ENCODE assay signal across 22 cellular contexts in the genomic region with DNA sequence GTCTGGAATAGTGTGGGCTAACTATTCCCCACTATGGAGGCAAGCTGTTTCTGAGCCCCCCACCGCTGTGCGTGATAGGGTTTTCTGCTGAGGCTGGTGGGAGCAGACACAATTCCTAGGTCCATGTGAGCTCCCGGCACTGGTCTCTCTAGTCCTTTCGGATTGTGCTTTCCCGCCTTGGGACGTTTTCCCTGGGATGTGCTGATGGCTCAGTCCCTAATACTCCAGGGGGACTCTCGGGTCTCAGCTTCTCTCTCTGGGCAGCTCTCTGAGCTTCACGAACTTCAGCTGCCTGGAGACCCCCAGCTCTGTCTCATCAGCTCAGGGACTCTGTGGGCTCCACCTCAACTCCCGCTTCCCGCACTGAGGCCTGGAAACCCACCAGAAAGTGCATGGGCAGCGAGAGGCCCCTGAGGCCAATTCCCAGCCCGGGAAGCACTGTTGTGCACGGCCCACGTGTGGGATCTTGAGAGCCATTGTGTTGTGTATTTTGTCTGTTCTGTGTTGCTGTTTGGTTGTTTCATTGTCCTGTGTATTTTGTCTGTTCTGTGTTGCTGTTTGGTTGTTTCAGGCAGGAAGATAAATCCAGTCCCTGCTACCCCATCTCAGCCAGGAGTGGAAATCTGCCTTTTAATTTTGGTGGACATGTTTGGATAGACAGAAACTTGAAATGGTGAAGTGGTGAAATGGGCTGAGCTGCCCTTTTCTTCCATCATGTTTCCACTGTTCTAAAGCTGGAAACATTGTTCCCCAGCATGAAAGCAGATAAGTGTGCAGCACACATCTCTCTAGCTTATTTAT. TPM values are rescaled to one million over a fixed set of nuclear protein-coding genes. Genes with fewer than 3 reads are reported as not detected.
DNase-seq lines count a peak whose midpoint lies in the region; ATAC-seq, FAIRE-seq and TF ChIP-seq lines count a peak whose summit lies in the region.
"Had no signal": no experiment of that assay in that cellular context is flagged by ENCODE, and none has a peak within 500 bp of the region (broad histone marks: within the 10 kb centered on the region; RNA-seq: fewer than 3 reads in every experiment).

No MANE protein-coding gene starts in this region.

- no peak for TF ChIP-seq CTCF in H9 (conservative IDR thresholded peaks at IDR 0.05)
- TF ChIP-seq CTCF in bronchial epithelial cell (IDR thresholded peaks at IDR 0.05; ENCODE audit: insufficient read depth, low read length, severe bottlenecking), result no peak
- TF ChIP-seq CTCF in BE2C (IDR thresholded peaks at IDR 0.05; ENCODE audit: low read depth, low read length), result no peak
- TF ChIP-seq CTCF in RWPE1 (conservative IDR thresholded peaks at IDR 0.05; ENCODE audit: low read depth), result no peak

- H3K79me1 ChIP-seq in H9 (ENCODE audit: insufficient read depth, low read depth, low read length, poor library complexity, severe bottlenecking), result no peaks in the 10 kb centered on the region

- H2BK5ac ChIP-seq in H9 (ENCODE audit: insufficient read length, low read length), result no peak overlapping the region

- no peaks in the 10 kb centered on the region for H3K79me2 ChIP-seq in H9 (ENCODE audit: insufficient read depth, low read length)

- peaks cover 2% of the 10 kb centered on the region for H3K23me2 ChIP-seq in H9 (ENCODE audit: insufficient read length, low read depth, low read length, poor library complexity, severe bottlenecking)

- FAIRE-seq in bronchial epithelial cell (lab: Jason Lieb, UNC), result peak; percentile 70

- ATAC-seq in left lobe of liver, result no peak

- H3K36me3 Mint-ChIP-seq in H9 (ENCODE audit: insufficient read depth in 1 of 3, low read depth in 3 of 3), result no peaks in the 10 kb centered on the region
- H3K36me3 Mint-ChIP-seq: naive B cell had no signal

- CTCF ChIA-PET in RWPE1 (lab: Yijun Ruan, JAX), result interaction anchor here (0.6 kb wide), 2 partner anchors 15 to 254 kb away, joined by 3 read pairs; no protein-coding TSS in a partner anchor

- peak overlapping the region in 1 of 3 experiments; percentile 53; a peak in 3 of 7 replicates for H3K27ac Mint-ChIP-seq in H9
- H3K27ac Mint-ChIP-seq: HFFc6 had no signal

- H4K91ac ChIP-seq in H9 (ENCODE audit: insufficient read length, low read depth, low read length), result no peak overlapping the region

- H4K20me1 ChIP-seq in H9 (ENCODE audit: control insufficient read depth, insufficient read depth, insufficient read length), result no peaks in the 10 kb centered on the region

- H2BK15ac ChIP-seq in H9 (ENCODE audit: low read depth, low read length), result 0 out of 2 replicates have a peak overlapping the region, but pooled peaks have one; percentile 42

- H3K9me3 ChIP-seq in H9 (ENCODE audit: control insufficient read depth, low read depth, low read length) (no peaks in the 10 kb centered on the region), skeletal muscle tissue (ENCODE audit: control insufficient read depth in 3 of 3, low read length in 3 of 3) (no peaks in the 10 kb centered on the region), BE2C (no peaks in the 10 kb centered on the region)
- H3K9me3 ChIP-seq: thoracic aorta had no signal

- peaks cover 20% of the 10 kb centered on the region for H3K27me3 Mint-ChIP-seq in H9 (ENCODE audit: low read depth)

- H3K4me1 ChIP-seq in H9 (ENCODE audit: insufficient read depth, low read length) (0 out of 2 replicates have a peak, but pooled peaks cover 3% of the 10 kb centered on the region), skeletal muscle tissue (ENCODE audit: control insufficient read depth in 3 of 3, insufficient read depth in 3 of 3, low read length in 3 of 3) (peaks cover 13 to 20% (median 20%) of the 10 kb centered on the region in 3 donors), BE2C (no peaks in the 10 kb centered on the region)

- no peak overlapping the region for H3K56ac ChIP-seq in H9 (ENCODE audit: insufficient read length, low read depth, low read length)

- no peak overlapping the region for H2AK5ac ChIP-seq in H9 (ENCODE audit: insufficient read length, low read length)

- no peak overlapping the region for H3K4ac ChIP-seq in H9 (ENCODE audit: low read depth, low read length)

- DNase-seq in H9 (no peak), bronchial epithelial cell (ENCODE audit: low read depth) (no peak), iPS-NIHi7 (ENCODE audit: extremely low spot score) (peak; percentile 14), BE2C (no peak), RWPE1 (ENCODE audit: low spot score) (no peak), left lobe of liver (ENCODE audit: low spot score) (no peak), SK-N-DZ (ENCODE audit: low spot score) (no peak)
- DNase-seq: activated CD4-positive, alpha-beta T cell treated with anti-CD3 and anti-CD28 coated beads for 48 hours; activated effector memory CD4-positive, alpha-beta T cell treated with Interleukin-2 at 50 U/mL for 16 hours; DND-41; effector CD8-positive, alpha-beta T cell; HFFc6; naive B cell; NCI-H1048; NCI-H2029 treated with DMSO at 0.1 percent for 48 hours; NCI-H510A; stimulated activated CD4-positive, alpha-beta T cell treated with anti-CD3 and anti-CD28 coated beads, Interleukin-12 subunit alpha, Interleukin-12 subunit beta, amount 100 ng/mL, for 4 hours had no signal

- no peak overlapping the region for H4K8ac ChIP-seq in H9 (replicated peaks; ENCODE audit: insufficient read length, low read depth, low read length)

- peak overlapping the region; percentile 78 for H3K18ac ChIP-seq in H9 (ENCODE audit: insufficient read length, low read depth, low read length)

- no peak overlapping the region for H2BK12ac ChIP-seq in H9 (ENCODE audit: insufficient read length, low read depth, low read length)

- H3K4me1 Mint-ChIP-seq in H9, result peaks cover 19 to 24% of the 10 kb centered on the region in 2 experiments
- H3K4me1 Mint-ChIP-seq: central memory CD8-positive, alpha-beta T cell had no signal

- H3K27ac ChIP-seq in H9 (ENCODE audit: insufficient read length, low read depth, low read length), result no peak overlapping the region
- peak overlapping the region; percentile 80 for H3K27ac ChIP-seq in skeletal muscle tissue (ENCODE audit: low read depth, low read length)
- no peak overlapping the region for H3K27ac ChIP-seq in RWPE1

- no peak overlapping the region; the same call in 1 of the 2 replicates for H3K14ac ChIP-seq in H9 (ENCODE audit: insufficient read depth, low read length)

- H3T11ph ChIP-seq in H9 (ENCODE audit: low read length), result no peak overlapping the region

- H3K4me3 ChIP-seq in bronchial epithelial cell (ENCODE audit: low read depth, low read length) (no peak overlapping the region), skeletal muscle tissue (ENCODE audit: low read length in 3 of 3) (no peak overlapping the region), BE2C (ENCODE audit: low read depth, low read length) (no peak overlapping the region)
- H3K4me3 ChIP-seq: lung had no signal

- no peak overlapping the region for H3K4me2 ChIP-seq in H9 (ENCODE audit: insufficient read depth, insufficient read length, low read length)

- H2BK120ac ChIP-seq in H9 (ENCODE audit: low read depth, low read length, poor library complexity, severe bottlenecking), result no peak overlapping the region

- H3K36me3 ChIP-seq in bronchial epithelial cell (ENCODE audit: control insufficient read depth, insufficient read depth, low read length) (no peaks in the 10 kb centered on the region), skeletal muscle tissue (ENCODE audit: control insufficient read depth in 3 of 3, insufficient read depth in 3 of 3, low read length in 3 of 3) (no peaks in the 10 kb centered on the region), BE2C (no peaks in the 10 kb centered on the region)
- H3K36me3 ChIP-seq: thoracic aorta had no signal

- no peak overlapping the region for H2BK20ac ChIP-seq in H9 (ENCODE audit: low read depth, low read length, poor library complexity, severe bottlenecking)

- H2AFZ ChIP-seq in H9 (ENCODE audit: low read length), result peak overlapping the region; percentile 77

- H3K9me3 Mint-ChIP-seq in H9, result peaks cover 0 to 2% of the 10 kb centered on the region in 2 experiments; a peak in 2 of 5 replicates
- H3K9me3 Mint-ChIP-seq: central memory CD8-positive, alpha-beta T cell; HFFc6; naive B cell had no signal

- no peak overlapping the region for H3K4me3 Mint-ChIP-seq in H9
- H3K4me3 Mint-ChIP-seq: central memory CD8-positive, alpha-beta T cell; HFFc6 had no signal

- POLR2A ChIA-PET in RWPE1 (lab: Yijun Ruan, JAX; ENCODE audit: low non-redundant PET), result no interaction called here

- H3K23ac ChIP-seq in H9 (ENCODE audit: insufficient read length, low read depth, low read length), result no peak overlapping the region

- H3K27me3 ChIP-seq in H9 (ENCODE audit: insufficient read depth, low read length), result no peaks in the 10 kb centered on the region
- no peaks in the 10 kb centered on the region for H3K27me3 ChIP-seq in bronchial epithelial cell (ENCODE audit: control insufficient read depth, insufficient read depth, low read length)
- peaks cover 0 to 2% (median 0%) of the 10 kb centered on the region in 3 donors for H3K27me3 ChIP-seq in skeletal muscle tissue (ENCODE audit: control insufficient read depth in 3 of 3, insufficient read depth in 3 of 3, low read length in 3 of 3)
- H3K27me3 ChIP-seq in BE2C, result no peaks in the 10 kb centered on the region

- H3K9ac ChIP-seq in H9 (ENCODE audit: extremely low read depth, insufficient read length, low read length), result no peak overlapping the region
- H3K9ac ChIP-seq in skeletal muscle tissue (ENCODE audit: low read depth in 1 of 3, low read length in 3 of 3), result peak overlapping the region in 2 of 3 donors; percentile 16 to 25

- no peak overlapping the region for H4K5ac ChIP-seq in H9 (ENCODE audit: insufficient read length, low read depth, low read length)

- WGBS in H9 (ENCODE audit: extremely low coverage, insufficient read length, low lambda C conversion rate), result no CpG with 5 or more reads among the region's 14 CpGs

RNA-seq across cellular contexts. Expression of a gene that starts 12.7 kb away (rescaled TPM):
- not detected in 2 replicates for total RNA-seq in H9 (2021)
- not detected in 2 replicates for total RNA-seq in bronchial epithelial cell
- total RNA-seq in skeletal muscle tissue, result 4,042 TPM
- polyA plus RNA-seq in BE2C (2012; ENCODE audit: insufficient read depth, insufficient read length, low read depth), result not detected
- not detected for total RNA-seq in left lobe of liver
- polyA plus RNA-seq in SK-N-DZ (2014; cell fraction: cytosol; rRNA removed), result not detected in 2 replicates
- polyA plus RNA-seq in SK-N-DZ (2014; cell fraction: nucleus; rRNA removed), result 0.14 TPM in 1 of 2 replicates, not detected in the other
- total RNA-seq: fibroblast of lung, HFFc6 had no signal
- polyA plus RNA-seq: fibroblast of lung had no signal

RNA-seq across cellular contexts. Expression of a gene that starts 15.1 kb away (rescaled TPM):
- not detected in 2 replicates for total RNA-seq in H9 (2021)
- total RNA-seq in bronchial epithelial cell, result not detected in 2 replicates
- total RNA-seq in skeletal muscle tissue, result 1.0 TPM
- not detected for polyA plus RNA-seq in BE2C (2012; ENCODE audit: insufficient read depth, insufficient read length, low read depth)
- total RNA-seq in left lobe of liver, result not detected
- not detected in 2 replicates for polyA plus RNA-seq in SK-N-DZ (2014; cell fraction: cytosol; rRNA removed)
- not detected in 2 replicates for polyA plus RNA-seq in SK-N-DZ (2014; cell fraction: nucleus; rRNA removed)
- total RNA-seq: fibroblast of lung, HFFc6, lung had no signal
- polyA plus RNA-seq: fibroblast of lung had no signal

RNA-seq across cellular contexts. Expression of a gene that starts 40.3 kb away (rescaled TPM):
- total RNA-seq in H9 (2021) (65.3 and 67.3 TPM in 2 replicates), bronchial epithelial cell (97.7 and 125 TPM in 2 replicates), skeletal muscle tissue (12.0 TPM), left lobe of liver (47.2 TPM)
- polyA plus RNA-seq in BE2C (2012; ENCODE audit: insufficient read depth, insufficient read length, low read depth), result 155 TPM
- 248 and 340 TPM in 2 replicates for polyA plus RNA-seq in SK-N-DZ (2014; cell fraction: cytosol; rRNA removed)
- 178 and 215 TPM in 2 replicates for polyA plus RNA-seq in SK-N-DZ (2014; cell fraction: nucleus; rRNA removed)

RNA-seq across cellular contexts. Expression of a gene that starts 53.9 kb away (rescaled TPM):
- not detected in 2 replicates for total RNA-seq in H9 (2021)
- total RNA-seq in bronchial epithelial cell, result 0.26 TPM in 2 replicates
- total RNA-seq in skeletal muscle tissue, result 29.2 TPM
- polyA plus RNA-seq in BE2C (2012; ENCODE audit: insufficient read depth, insufficient read length, low read depth), result 1.6 TPM
- 3.6 TPM for total RNA-seq in left lobe of liver
- 1.0 and 1.8 TPM in 2 replicates for polyA plus RNA-seq in SK-N-DZ (2014; cell fraction: cytosol; rRNA removed)
- 0.20 and 0.70 TPM in 2 replicates for polyA plus RNA-seq in SK-N-DZ (2014; cell fraction: nucleus; rRNA removed)

Comparison
In these comparisons a context has a peak if more than half of its experiments do, and no peak if none do; other contexts are left out.
1. RNA of a gene that starts 12.7 kb away (total RNA-seq): 4,042 TPM in skeletal muscle tissue (single experiment); not detected in left lobe of liver (single experiment), not detected in H9 and not detected in bronchial epithelial cell; every median in the first group is over 1,000 times any median in the second.